Comparison of ENCODE assay signal across 32 cellular contexts in genomic region chr17:40879026-40879425, GRCh38. TPM values are rescaled to one million over a fixed set of nuclear protein-coding genes. Genes with fewer than 3 reads are reported as not detected.
"Had no signal": no experiment of that assay in that cellular context is flagged by ENCODE, and none has a peak within 500 bp of the region (broad histone marks: within the 10 kb centered on the region; RNA-seq: fewer than 3 reads in every experiment).

No MANE protein-coding gene starts in this region.

- H3K4me3 ChIP-seq: ascending aorta, cardiac muscle cell had no signal

- H3K36me3 ChIP-seq: ascending aorta, cardiac muscle cell had no signal

- DNase-seq: activated B cell treated with CpG ODN at 0.5 μM for 24 hours; activated CD4-positive, alpha-beta memory T cell treated with anti-CD3 and anti-CD28 coated beads for 36 hours; activated CD4-positive, alpha-beta T cell treated with anti-CD3 and anti-CD28 coated beads for 4 hours; activated CD4-positive, alpha-beta T cell treated with anti-CD3 and anti-CD28 coated beads, Interleukin-2, amount 10 ng/mL, durations not matched to agents 24 days and 14 days; activated CD4-positive, alpha-beta T cell treated with anti-CD3 and anti-CD28 coated beads, Interleukin-2, amount 50 U/mL, for 1 hour; activated CD4-positive, alpha-beta T cell treated with anti-CD3 and anti-CD28 coated beads, Interleukin-2, amount 50 U/mL, for 4 hours; activated CD4-positive, CD25-positive, alpha-beta regulatory T cell treated with anti-CD3 and anti-CD28 coated beads, Interleukin-2, amount 50 U/mL, for 72 hours; activated CD8-positive, alpha-beta memory T cell treated with anti-CD3 and anti-CD28 coated beads, Interleukin-2, amount 10 ng/mL, durations not matched to agents 7 days and 5 days; activated CD8-positive, alpha-beta T cell treated with anti-CD3 and anti-CD28 coated beads for 36 hours; activated effector memory CD4-positive, alpha-beta T cell treated with Interleukin-2 at 50 U/mL for 16 hours; activated gamma-delta T cell; activated naive CD4-positive, alpha-beta T cell treated with anti-CD3 and anti-CD28 coated beads, Interleukin-2, amount 10 ng/mL, durations not matched to agents 7 days and 5 days; activated naive CD4-positive, alpha-beta T cell treated with Interleukin-2 at 50 U/mL for 16 hours; activated naive CD8-positive, alpha-beta T cell treated with anti-CD3 and anti-CD28 coated beads, Interleukin-2, amount 10 ng/mL, durations not matched to agents 7 days and 5 days; activated naive CD8-positive, alpha-beta T cell treated with anti-CD3 and anti-CD28 coated beads, Interleukin-2, amount 50 U/mL, for 24 hours; activated T-cell treated with anti-CD3 and anti-CD28 coated beads for 4 hours; activated T-cell treated with anti-CD3 and anti-CD28 coated beads, Interleukin-2, amount 50 U/mL, for 1 hour; activated T-cell treated with anti-CD3 and anti-CD28 coated beads, Interleukin-2, amount 50 U/mL, for 48 hours; amygdala; anterior cingulate cortex; caudate nucleus; cerebellar nuclear complex; T-helper 1 cell; T-helper 2 cell; T-helper 9 cell had no signal

- H3K4me1 ChIP-seq: ascending aorta had no signal

- H3K27me3 ChIP-seq: ascending aorta had no signal

- H3K9me3 ChIP-seq: ascending aorta had no signal

- H3K27ac ChIP-seq: ascending aorta, cardiac muscle cell, VCaP had no signal

RNA-seq across cellular contexts. Expression of gene KRT20, which starts 6.0 kb away (rescaled TPM):
- total RNA-seq: activated B cell treated with CpG ODN at 0.5 μM for 24 hours; activated CD4-positive, alpha-beta memory T cell treated with anti-CD3 and anti-CD28 coated beads for 36 hours; activated CD4-positive, alpha-beta T cell treated with anti-CD3 and anti-CD28 coated beads, Interleukin-2, amount 10 ng/mL, durations not matched to agents 24 days and 14 days; activated CD8-positive, alpha-beta memory T cell treated with anti-CD3 and anti-CD28 coated beads, Interleukin-2, amount 10 ng/mL, durations not matched to agents 7 days and 5 days; activated CD8-positive, alpha-beta T cell treated with anti-CD3 and anti-CD28 coated beads for 36 hours; activated naive CD8-positive, alpha-beta T cell treated with anti-CD3 and anti-CD28 coated beads, Interleukin-2, amount 10 ng/mL, durations not matched to agents 7 days and 5 days; activated T-helper 2 cell treated with anti-CD3 and anti-CD28 coated beads, Interferon-gamma antibody, Interleukin-2, Interleukin-4, amounts not matched to agents 10 μg/mL and 5 μg/mL and 100 μg/mL, durations not matched to agents 14 hours and 24 hours and 36 hours; ascending aorta; bronchial epithelial cell; cardiac muscle cell; chondrocyte had no signal
- polyA plus RNA-seq: cardiac muscle cell had no signal

RNA-seq across cellular contexts. Expression of gene KRT12, which starts 12.0 kb away (rescaled TPM):
- total RNA-seq: activated B cell treated with CpG ODN at 0.5 μM for 24 hours; activated CD4-positive, alpha-beta memory T cell treated with anti-CD3 and anti-CD28 coated beads for 36 hours; activated CD4-positive, alpha-beta T cell treated with anti-CD3 and anti-CD28 coated beads, Interleukin-2, amount 10 ng/mL, durations not matched to agents 24 days and 14 days; activated CD8-positive, alpha-beta memory T cell treated with anti-CD3 and anti-CD28 coated beads, Interleukin-2, amount 10 ng/mL, durations not matched to agents 7 days and 5 days; activated CD8-positive, alpha-beta T cell treated with anti-CD3 and anti-CD28 coated beads for 36 hours; activated naive CD8-positive, alpha-beta T cell treated with anti-CD3 and anti-CD28 coated beads, Interleukin-2, amount 10 ng/mL, durations not matched to agents 7 days and 5 days; activated T-helper 2 cell treated with anti-CD3 and anti-CD28 coated beads, Interferon-gamma antibody, Interleukin-2, Interleukin-4, amounts not matched to agents 10 μg/mL and 5 μg/mL and 100 μg/mL, durations not matched to agents 14 hours and 24 hours and 36 hours; ascending aorta; bronchial epithelial cell; cardiac muscle cell; chondrocyte had no signal
- polyA plus RNA-seq: adipose tissue, cardiac muscle cell had no signal

RNA-seq across cellular contexts. Expression of gene KRT23, which starts 58.4 kb away (rescaled TPM):
- total RNA-seq: activated B cell treated with CpG ODN at 0.5 μM for 24 hours; activated CD4-positive, alpha-beta memory T cell treated with anti-CD3 and anti-CD28 coated beads for 36 hours; activated CD4-positive, alpha-beta T cell treated with anti-CD3 and anti-CD28 coated beads, Interleukin-2, amount 10 ng/mL, durations not matched to agents 24 days and 14 days; activated CD8-positive, alpha-beta memory T cell treated with anti-CD3 and anti-CD28 coated beads, Interleukin-2, amount 10 ng/mL, durations not matched to agents 7 days and 5 days; activated CD8-positive, alpha-beta T cell treated with anti-CD3 and anti-CD28 coated beads for 36 hours; activated naive CD8-positive, alpha-beta T cell treated with anti-CD3 and anti-CD28 coated beads, Interleukin-2, amount 10 ng/mL, durations not matched to agents 7 days and 5 days; activated T-helper 2 cell treated with anti-CD3 and anti-CD28 coated beads, Interferon-gamma antibody, Interleukin-2, Interleukin-4, amounts not matched to agents 10 μg/mL and 5 μg/mL and 100 μg/mL, durations not matched to agents 14 hours and 24 hours and 36 hours; ascending aorta; cardiac muscle cell; chondrocyte had no signal
- polyA plus RNA-seq: cardiac muscle cell had no signal
